ENCODE assay signal across 3 cellular contexts in the genomic region with DNA sequence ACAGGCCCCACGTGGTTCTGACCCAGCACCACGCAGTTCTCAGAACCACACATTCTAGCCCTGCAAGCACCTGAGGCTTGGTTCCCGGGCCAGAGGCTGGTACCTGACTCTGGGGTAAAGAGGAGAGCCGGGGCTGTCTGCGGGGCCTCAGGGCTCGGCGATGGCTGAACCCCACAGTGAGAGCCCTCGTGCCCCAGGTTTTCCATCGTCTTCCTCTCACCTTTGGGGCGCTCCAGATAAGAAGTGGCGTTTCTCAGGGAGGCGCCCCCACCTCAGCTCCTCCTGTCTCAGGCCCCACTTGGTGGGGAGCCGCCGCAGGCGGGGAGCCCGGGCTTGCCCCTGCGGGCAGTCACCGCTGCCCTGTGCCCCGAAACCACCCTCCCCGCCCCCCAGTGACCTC.
"Had no signal": no experiment of that assay in that cellular context is flagged by ENCODE, and none has a peak within 500 bp of the region (broad histone marks: within the 10 kb centered on the region; RNA-seq: fewer than 3 reads in every experiment).

No MANE protein-coding gene starts in this region.

- H3K4me3 ChIP-seq: GM12878 had no signal

- DNase-seq: GDM1, GF-D8 had no signal
